Comparison of ENCODE assay signal across 1 cellular context in the genomic region with DNA sequence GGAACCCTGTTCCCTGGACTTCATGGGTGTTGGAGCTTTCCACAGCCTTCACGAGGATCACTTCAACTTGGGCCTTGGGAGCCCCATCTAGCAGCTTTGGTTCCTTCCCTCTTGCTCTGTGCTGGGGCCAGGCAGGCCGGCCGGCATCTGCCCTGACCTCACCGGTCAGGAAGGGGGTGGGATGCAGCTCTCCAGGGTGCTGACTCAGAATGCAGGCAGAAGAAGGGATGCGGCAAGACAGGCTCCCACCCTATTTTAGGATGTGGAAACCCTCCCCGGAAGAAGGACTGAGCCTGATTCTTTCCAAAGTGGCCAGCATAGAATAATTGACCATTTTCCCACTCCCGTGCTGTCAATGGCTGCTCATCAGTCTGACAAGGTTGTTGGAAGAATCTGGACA.
TF ChIP-seq lines count a peak whose summit lies in the region.

No MANE protein-coding gene starts in this region.

TF ChIP-seq in HCT116, 20 proteins besides CTCF, POLR2A, EP300 and RAD21 (continued from another document):
- TF ChIP-seq, protein P1, sequence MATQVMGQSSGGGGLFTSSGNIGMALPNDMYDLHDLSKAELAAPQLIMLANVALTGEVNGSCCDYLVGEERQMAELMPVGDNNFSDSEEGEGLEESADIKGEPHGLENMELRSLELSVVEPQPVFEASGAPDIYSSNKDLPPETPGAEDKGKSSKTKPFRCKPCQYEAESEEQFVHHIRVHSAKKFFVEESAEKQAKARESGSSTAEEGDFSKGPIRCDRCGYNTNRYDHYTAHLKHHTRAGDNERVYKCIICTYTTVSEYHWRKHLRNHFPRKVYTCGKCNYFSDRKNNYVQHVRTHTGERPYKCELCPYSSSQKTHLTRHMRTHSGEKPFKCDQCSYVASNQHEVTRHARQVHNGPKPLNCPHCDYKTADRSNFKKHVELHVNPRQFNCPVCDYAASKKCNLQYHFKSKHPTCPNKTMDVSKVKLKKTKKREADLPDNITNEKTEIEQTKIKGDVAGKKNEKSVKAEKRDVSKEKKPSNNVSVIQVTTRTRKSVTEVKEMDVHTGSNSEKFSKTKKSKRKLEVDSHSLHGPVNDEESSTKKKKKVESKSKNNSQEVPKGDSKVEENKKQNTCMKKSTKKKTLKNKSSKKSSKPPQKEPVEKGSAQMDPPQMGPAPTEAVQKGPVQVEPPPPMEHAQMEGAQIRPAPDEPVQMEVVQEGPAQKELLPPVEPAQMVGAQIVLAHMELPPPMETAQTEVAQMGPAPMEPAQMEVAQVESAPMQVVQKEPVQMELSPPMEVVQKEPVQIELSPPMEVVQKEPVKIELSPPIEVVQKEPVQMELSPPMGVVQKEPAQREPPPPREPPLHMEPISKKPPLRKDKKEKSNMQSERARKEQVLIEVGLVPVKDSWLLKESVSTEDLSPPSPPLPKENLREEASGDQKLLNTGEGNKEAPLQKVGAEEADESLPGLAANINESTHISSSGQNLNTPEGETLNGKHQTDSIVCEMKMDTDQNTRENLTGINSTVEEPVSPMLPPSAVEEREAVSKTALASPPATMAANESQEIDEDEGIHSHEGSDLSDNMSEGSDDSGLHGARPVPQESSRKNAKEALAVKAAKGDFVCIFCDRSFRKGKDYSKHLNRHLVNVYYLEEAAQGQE (IDR thresholded peaks at IDR 0.05; ENCODE audit: low read depth): peak; percentile 28
- TF ChIP-seq EGR1 (IDR thresholded peaks at IDR 0.05; ENCODE audit: low read depth): no peak
- TF ChIP-seq TCF7L2 (IDR thresholded peaks at IDR 0.05; ENCODE audit: borderline replicate concordance, extremely low read depth, insufficient read depth, insufficient read length): no peak
- no peak for TF ChIP-seq SIN3A (IDR thresholded peaks at IDR 0.05; ENCODE audit: low read depth)
